Comparison of ENCODE assay signal across 8 cellular contexts in genomic region chr4:168569066-168569908, GRCh38.
A peak's percentile ranks its signal among the peaks of the same experiment; 100 is the strongest.
DNase-seq lines count a peak whose midpoint lies in the region; ATAC-seq and TF ChIP-seq lines count a peak whose summit lies in the region.

No MANE protein-coding gene starts in this region.

- POLR2A ChIA-PET in A673 (lab: Charles Lee; ENCODE audit: low non-redundant PET): no interaction called here

- intact Hi-C loops in A673 (cut with micrococcal nuclease; ENCODE audit: unreplicated experiment) (no loop called here), left lung (cut with DNase I) (no loop called here)

- no peak for TF ChIP-seq CTCF in A673 (conservative IDR thresholded peaks at IDR 0.05; ENCODE audit: low read depth, low read length)
- no peak for TF ChIP-seq CTCF in left lung (IDR thresholded peaks at IDR 0.05)

- H3K9me3 ChIP-seq in A673 (ENCODE audit: low read depth, low read length, poor library complexity, severe bottlenecking): no peaks in the 10 kb centered on the region
- H3K9me3 ChIP-seq in left lung: no peaks in the 10 kb centered on the region

- DNase-seq in A673 (ENCODE audit: low spot score): peak; percentile 65
- peak in 42 of 76 experiments; percentile 1 to 74 (median 12) for DNase-seq in HUDEP-2 (lab: John Stamatoyannopoulos, UW; ENCODE audit: unreplicated experiment in 76 of 76)
- DNase-seq in activated naive CD4-positive, alpha-beta T cell treated with anti-CD3 and anti-CD28 coated beads, Interleukin-2, amount 50 U/mL, for 72 hours (ENCODE audit: low spot score in 2 of 2): peak in 1 of 2 donors; percentile 12
- peak in 1 of 2 donors; percentile 56 for DNase-seq in left lung
- DNase-seq in NCI-H1105 (lab: John Stamatoyannopoulos, UW): no peak
- no peak for DNase-seq in amygdala (lab: John Stamatoyannopoulos, UW)
- no peak for DNase-seq in ureter (ENCODE audit: low spot score)

- no peak overlapping the region for H3K27ac Mint-ChIP-seq in activated naive CD4-positive, alpha-beta T cell treated with anti-CD3 and anti-CD28 coated beads, Interleukin-2, amount 50 U/mL, for 72 hours

- CTCF ChIA-PET in A673 (lab: Charles Lee): no interaction called here

- no TSS peak for BruUV-seq in A673 (replicated peaks; lab: Mats Ljungman, UMichigan)

- no peaks in the 10 kb centered on the region for H3K36me3 Mint-ChIP-seq in activated naive CD4-positive, alpha-beta T cell treated with anti-CD3 and anti-CD28 coated beads, Interleukin-2, amount 50 U/mL, for 72 hours

- H3K4me3 ChIP-seq in A673 (ENCODE audit: low read depth, low read length, poor library complexity, severe bottlenecking): no peak overlapping the region
- H3K4me3 ChIP-seq in left lung: no peak overlapping the region

- H3K4me1 ChIP-seq in A673 (ENCODE audit: insufficient read depth, low read length, poor library complexity, severe bottlenecking) (peaks cover 14% of the 10 kb centered on the region), left lung (no peaks in the 10 kb centered on the region)

- H3K36me3 ChIP-seq in A673 (ENCODE audit: insufficient read depth, low read length, poor library complexity, severe bottlenecking): no peaks in the 10 kb centered on the region
- no peaks in the 10 kb centered on the region for H3K36me3 ChIP-seq in left lung

- peaks cover 0 to under 1% of the 10 kb centered on the region in 2 donors for H3K9me3 Mint-ChIP-seq in activated naive CD4-positive, alpha-beta T cell treated with anti-CD3 and anti-CD28 coated beads, Interleukin-2, amount 50 U/mL, for 72 hours

- H3K27me3 ChIP-seq in A673 (replicated peaks; ENCODE audit: insufficient read depth, low read depth, low read length, poor library complexity) (no peaks in the 10 kb centered on the region), left lung (peaks cover 0 to 2% of the 10 kb centered on the region in 2 donors)

- H3K27ac ChIP-seq in A673 (ENCODE audit: low read depth, low read length, poor library complexity, severe bottlenecking) (peak overlapping the region; percentile 14), left lung (peak overlapping the region; percentile 10 to 14)

- peak; percentile 33 to 95 for ATAC-seq in activated naive CD4-positive, alpha-beta T cell treated with anti-CD3 and anti-CD28 coated beads, Interleukin-2, amount 50 U/mL, for 72 hours
- peak; percentile 97 for ATAC-seq in left lung
- no peak for ATAC-seq in HG03196 (IDR thresholded peaks at IDR 0.05; ENCODE audit: unreplicated experiment)

Comparison
In these comparisons a context has a peak if more than half of its experiments do, and no peak if none do; other contexts are left out.
1. DNase-seq: peak in A673 (single experiment) and HUDEP-2 (42 of 76); none in NCI-H1105 (single experiment), amygdala (0 of 56) and ureter (single experiment).